Comparison of ENCODE assay signal across 8 cellular contexts in genomic region chr1:244730153-244730933, GRCh38.
DNase-seq lines count a peak whose midpoint lies in the region; ATAC-seq and TF ChIP-seq lines count a peak whose summit lies in the region.

No MANE protein-coding gene starts in this region.

- peak overlapping the region; percentile 33 for H3K4me3 ChIP-seq in mesodermal cell (ENCODE audit: extremely low read depth, insufficient read depth, low read length, poor library complexity, severe bottlenecking)

- peak overlapping the region; percentile 95 for H3K27ac Mint-ChIP-seq in activated CD4-positive, alpha-beta T cell treated with anti-CD3 and anti-CD28 coated beads, Interleukin-2, amount 10 ng/mL, durations not matched to agents 7 days and 5 days

- H3K36me3 Mint-ChIP-seq in activated CD4-positive, alpha-beta T cell treated with anti-CD3 and anti-CD28 coated beads, Interleukin-2, amount 10 ng/mL, durations not matched to agents 7 days and 5 days (ENCODE audit: low read depth), result peaks cover 3% of the 10 kb centered on the region

- peaks cover 6% of the 10 kb centered on the region for H3K9me3 ChIP-seq in mesodermal cell (ENCODE audit: control insufficient read depth, low read length)

- peak overlapping the region; percentile 80 for H3K4me3 Mint-ChIP-seq in activated CD4-positive, alpha-beta T cell treated with anti-CD3 and anti-CD28 coated beads, Interleukin-2, amount 10 ng/mL, durations not matched to agents 7 days and 5 days

- ATAC-seq in GM18519 (IDR thresholded peaks at IDR 0.05; ENCODE audit: low FRiP score, unreplicated experiment), result no peak

- in situ Hi-C loops in Caki2 (cut with HindIII; ENCODE audit: low pct_unique_long_range_greater_than_20kb, low sequenced_read_pairs), result no loop called here

- DNase-seq in Caki2 (ENCODE audit: low read depth) (peak; percentile 32), HK-2 (ENCODE audit: unreplicated experiment) (peak; percentile 22), erythroblast (lab: John Stamatoyannopoulos, UW) (peak; percentile 43 to 57), stromal cell of bone marrow (ENCODE audit: low read depth) (peak; percentile 10), amniotic stem cell (lab: John Stamatoyannopoulos, UW) (no peak)
- DNase-seq in activated CD4-positive, alpha-beta T cell treated with anti-CD3 and anti-CD28 coated beads, Interleukin-2, amount 10 ng/mL, durations not matched to agents 7 days and 5 days, result peak; percentile 44

- POLR2A ChIA-PET in activated CD4-positive, alpha-beta T cell treated with anti-CD3 and anti-CD28 coated beads, Interleukin-2, amount 10 ng/mL, durations not matched to agents 7 days and 5 days (lab: Charles Lee), result interaction anchor here (0.6 kb wide), 1 partner anchor 106 kb away, joined by 4 read pairs; no protein-coding TSS in a partner anchor

- H3K27ac ChIP-seq in mesodermal cell (ENCODE audit: low read depth, low read length, severe bottlenecking), result no peak overlapping the region

- 3% methylated on average over 38 to 75 of the region's 94 CpGs for WGBS in mesodermal cell (ENCODE audit: insufficient coverage in 2 of 2), 2 experiments

- CTCF ChIA-PET in activated CD4-positive, alpha-beta T cell treated with anti-CD3 and anti-CD28 coated beads, Interleukin-2, amount 10 ng/mL, durations not matched to agents 7 days and 5 days (lab: Charles Lee), result no interaction called here

- peaks cover 3% of the 10 kb centered on the region for H3K9me3 Mint-ChIP-seq in activated CD4-positive, alpha-beta T cell treated with anti-CD3 and anti-CD28 coated beads, Interleukin-2, amount 10 ng/mL, durations not matched to agents 7 days and 5 days

- H3K36me3 ChIP-seq in mesodermal cell (ENCODE audit: control insufficient read depth, insufficient read depth, low read length), result no peaks in the 10 kb centered on the region

- H3K4me1 Mint-ChIP-seq in activated CD4-positive, alpha-beta T cell treated with anti-CD3 and anti-CD28 coated beads, Interleukin-2, amount 10 ng/mL, durations not matched to agents 7 days and 5 days, result peaks cover 20% of the 10 kb centered on the region

- no peaks in the 10 kb centered on the region for H3K4me1 ChIP-seq in mesodermal cell (ENCODE audit: control insufficient read depth, insufficient read depth, low read length, poor library complexity, severe bottlenecking)

- no peak for TF ChIP-seq POLR2A in erythroblast (IDR thresholded peaks at IDR 0.05; ENCODE audit: low read length)

- H3K27me3 Mint-ChIP-seq in activated CD4-positive, alpha-beta T cell treated with anti-CD3 and anti-CD28 coated beads, Interleukin-2, amount 10 ng/mL, durations not matched to agents 7 days and 5 days, result peaks cover 3% of the 10 kb centered on the region
